ENCODE assay signal across 21 cellular contexts in the genomic region with DNA sequence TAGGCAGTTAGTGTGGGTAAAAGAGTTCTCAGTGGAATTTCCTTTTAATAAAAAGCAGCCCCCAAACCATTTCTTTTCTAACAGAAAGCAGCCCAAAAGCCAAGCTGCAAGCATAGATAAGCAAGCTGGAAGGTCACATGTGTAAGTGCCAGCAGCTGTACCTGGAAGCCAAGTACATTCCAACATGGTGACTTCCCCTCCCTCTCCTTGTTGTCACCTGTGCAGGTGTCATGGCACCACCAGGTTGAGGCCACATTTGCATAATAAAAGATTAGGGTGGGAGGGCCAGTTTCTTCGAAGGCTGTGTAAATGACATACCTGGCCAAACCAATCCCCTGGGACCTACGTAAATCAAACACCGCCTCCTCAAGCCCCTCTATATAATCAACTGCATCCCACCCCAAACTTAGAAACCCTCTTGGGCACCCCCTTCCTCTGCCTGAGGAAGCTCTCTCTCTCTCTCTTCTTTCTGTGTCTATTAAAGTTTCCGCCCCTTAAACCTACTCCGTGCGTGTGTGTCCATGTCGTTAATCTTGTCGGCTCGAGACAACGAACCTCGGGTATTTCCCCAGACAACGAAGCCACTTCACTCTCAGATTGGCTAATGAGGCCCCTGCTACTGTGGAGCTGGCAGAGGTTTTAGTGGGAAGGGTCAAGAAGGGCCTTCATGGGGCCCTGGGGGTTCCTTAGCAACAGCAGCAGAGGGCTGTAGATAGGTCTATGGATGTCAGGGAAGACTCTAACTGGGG.
A peak's percentile ranks its signal among the peaks of the same experiment; 100 is the strongest.
DNase-seq lines count a peak whose midpoint lies in the region; ATAC-seq, FAIRE-seq and TF ChIP-seq lines count a peak whose summit lies in the region.
"Had no signal": no experiment of that assay in that cellular context is flagged by ENCODE, and none has a peak within 500 bp of the region (broad histone marks: within the 10 kb centered on the region; RNA-seq: fewer than 3 reads in every experiment).

No MANE protein-coding gene starts in this region.

- no peak for DNase-seq in HEK293T (ENCODE audit: extremely low spot score)
- peak; percentile 63 for DNase-seq in NOMO-1 treated with dmso at 0.1 percent for 144 hours (lab: John Stamatoyannopoulos, UW; ENCODE audit: unreplicated experiment)
- peak; percentile 43 for DNase-seq in glutamatergic neuron
- no peak for DNase-seq in Kasumi-1 (lab: John Stamatoyannopoulos, UW)
- no peak for DNase-seq in psoas muscle
- no peak for DNase-seq in GM19239 (ENCODE audit: insufficient read length, low spot score)
- no peak for DNase-seq in NCI-H2107 treated with DMSO at 0.1 percent for 48 hours (lab: John Stamatoyannopoulos, UW; ENCODE audit: unreplicated experiment)
- DNase-seq: activated naive CD8-positive, alpha-beta T cell treated with anti-CD3 and anti-CD28 coated beads, Interleukin-2, amount 50 U/mL, for 24 hours; AML-193; foreskin melanocyte; left ventricle myocardium superior; NCI-H1105 treated with DMSO at 0.1 percent for 48 hours; NCI-H2107; sigmoid colon; stimulated activated naive CD4-positive, alpha-beta T cell; T-helper 9 cell had no signal

- peaks cover 25% of the 10 kb centered on the region for H3K27me3 Mint-ChIP-seq in glutamatergic neuron (ENCODE audit: unreplicated experiment)
- H3K27me3 Mint-ChIP-seq: activated naive CD8-positive, alpha-beta T cell treated with anti-CD3 and anti-CD28 coated beads, Interleukin-2, amount 50 U/mL, for 24 hours; activated T-helper 17 cell treated with anti-CD3 and anti-CD28 coated beads, Interleukin-2, amount 50 U/mL, for 72 hours had no signal

- H3K4me3 ChIP-seq in neutrophil (ENCODE audit: low read depth in 1 of 2, low read length in 1 of 2) (no peak overlapping the region), psoas muscle (no peak overlapping the region)
- H3K4me3 ChIP-seq: sigmoid colon, tibial nerve had no signal

- peak overlapping the region; percentile 79 for H3K4me3 Mint-ChIP-seq in glutamatergic neuron (ENCODE audit: unreplicated experiment)
- H3K4me3 Mint-ChIP-seq: activated naive CD8-positive, alpha-beta T cell treated with anti-CD3 and anti-CD28 coated beads, Interleukin-2, amount 50 U/mL, for 24 hours; activated T-helper 17 cell treated with anti-CD3 and anti-CD28 coated beads, Interleukin-2, amount 50 U/mL, for 72 hours had no signal

- peak overlapping the region; percentile 98 for H3K27ac Mint-ChIP-seq in glutamatergic neuron (ENCODE audit: unreplicated experiment)
- H3K27ac Mint-ChIP-seq: activated naive CD8-positive, alpha-beta T cell treated with anti-CD3 and anti-CD28 coated beads, Interleukin-2, amount 50 U/mL, for 24 hours; activated T-helper 17 cell treated with anti-CD3 and anti-CD28 coated beads, Interleukin-2, amount 50 U/mL, for 72 hours had no signal

- H3K27me3 ChIP-seq in neutrophil = no peaks in the 10 kb centered on the region
- H3K27me3 ChIP-seq in psoas muscle (ENCODE audit: insufficient read depth in 3 of 3, low read length in 2 of 3) = no peaks in the 10 kb centered on the region
- H3K27me3 ChIP-seq: sigmoid colon, tibial nerve had no signal

- intact Hi-C loops in psoas muscle (cut with DNase I) = no loop called here

- CTCF ChIA-PET in HEK293T (lab: Yijun Ruan, JAX) = interaction anchor here (0.7 kb wide), 1 partner anchor 649 kb away, joined by 3 read pairs; no protein-coding TSS in a partner anchor

- no peaks in the 10 kb centered on the region for H3K9me3 ChIP-seq in neutrophil
- H3K9me3 ChIP-seq in psoas muscle = no peaks in the 10 kb centered on the region
- H3K9me3 ChIP-seq: sigmoid colon, tibial nerve had no signal

- TF ChIP-seq CTCF in glutamatergic neuron (IDR thresholded peaks at IDR 0.05; ENCODE audit: partially characterized antibody, unreplicated experiment) (no peak), neutrophil (IDR thresholded peaks at IDR 0.05) (no peak), psoas muscle (IDR thresholded peaks at IDR 0.05) (no peak)

- H3K27ac ChIP-seq in neutrophil = peak overlapping the region; percentile 35
- H3K27ac ChIP-seq in psoas muscle = no peak overlapping the region
- H3K27ac ChIP-seq: KMS-11, sigmoid colon, tibial nerve had no signal

- H3K36me3 ChIP-seq in neutrophil = no peaks in the 10 kb centered on the region
- no peaks in the 10 kb centered on the region for H3K36me3 ChIP-seq in psoas muscle (ENCODE audit: insufficient read depth in 1 of 2, low read depth in 1 of 2)
- H3K36me3 ChIP-seq: sigmoid colon, tibial nerve had no signal

- POLR2A ChIA-PET in HEK293T (lab: Yijun Ruan, JAX) = interaction anchor here (0.9 kb wide), 1 partner anchor 17 kb away, joined by 3 read pairs; no protein-coding TSS in a partner anchor

- no peak for FAIRE-seq in GM19239 (lab: Jason Lieb, UNC)
- FAIRE-seq: bronchial epithelial cell had no signal

- WGBS in psoas muscle, 3 donors = 75 to 86% (median 79%) methylated on average over 12 of the region's 12 CpGs

- peaks cover 62% of the 10 kb centered on the region for H3K4me1 Mint-ChIP-seq in glutamatergic neuron (ENCODE audit: low read depth, unreplicated experiment)

- no peak for ATAC-seq in psoas muscle
- ATAC-seq: activated naive CD8-positive, alpha-beta T cell treated with anti-CD3 and anti-CD28 coated beads, Interleukin-2, amount 50 U/mL, for 24 hours; activated T-helper 17 cell treated with anti-CD3 and anti-CD28 coated beads, Interleukin-2, amount 50 U/mL, for 72 hours; left ventricle myocardium superior had no signal

- no peaks in the 10 kb centered on the region for H3K36me3 Mint-ChIP-seq in glutamatergic neuron (ENCODE audit: unreplicated experiment)

- peaks cover 34% of the 10 kb centered on the region for H3K9me3 Mint-ChIP-seq in glutamatergic neuron (ENCODE audit: unreplicated experiment)
- H3K9me3 Mint-ChIP-seq: activated naive CD8-positive, alpha-beta T cell treated with anti-CD3 and anti-CD28 coated beads, Interleukin-2, amount 50 U/mL, for 24 hours; activated T-helper 17 cell treated with anti-CD3 and anti-CD28 coated beads, Interleukin-2, amount 50 U/mL, for 72 hours had no signal

- H3K4me1 ChIP-seq in neutrophil (ENCODE audit: control insufficient read depth in 1 of 2, insufficient read depth in 1 of 2, low read depth in 1 of 2, low read length in 1 of 2) (peaks cover 0 to 97% of the 10 kb centered on the region in 2 experiments), psoas muscle (no peaks in the 10 kb centered on the region)

TF ChIP-seq in HEK293T, 16 proteins besides CTCF, POLR2A, EP300 and RAD21:
- TF ChIP-seq, protein P1, sequence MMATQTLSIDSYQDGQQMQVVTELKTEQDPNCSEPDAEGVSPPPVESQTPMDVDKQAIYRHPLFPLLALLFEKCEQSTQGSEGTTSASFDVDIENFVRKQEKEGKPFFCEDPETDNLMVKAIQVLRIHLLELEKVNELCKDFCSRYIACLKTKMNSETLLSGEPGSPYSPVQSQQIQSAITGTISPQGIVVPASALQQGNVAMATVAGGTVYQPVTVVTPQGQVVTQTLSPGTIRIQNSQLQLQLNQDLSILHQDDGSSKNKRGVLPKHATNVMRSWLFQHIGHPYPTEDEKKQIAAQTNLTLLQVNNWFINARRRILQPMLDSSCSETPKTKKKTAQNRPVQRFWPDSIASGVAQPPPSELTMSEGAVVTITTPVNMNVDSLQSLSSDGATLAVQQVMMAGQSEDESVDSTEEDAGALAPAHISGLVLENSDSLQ (IDR thresholded peaks at IDR 0.05) = peak; percentile 41; the same call in 1 of the 2 replicates
- no peak for TF ChIP-seq ARNT (IDR thresholded peaks at IDR 0.05)
TF ChIP-seq in HEK293T: peak in this region for 1.

Comparison
In these comparisons a context has a peak if more than half of its experiments do, and no peak if none do; other contexts are left out.
1. DNase-seq: peak in NOMO-1 treated with dmso at 0.1 percent for 144 hours (single experiment) and glutamatergic neuron (single experiment); none in HEK293T (single experiment), Kasumi-1 (0 of 2), psoas muscle (0 of 2), GM19239 (single experiment) and NCI-H2107 treated with DMSO at 0.1 percent for 48 hours (single experiment).